In the genomic region with DNA sequence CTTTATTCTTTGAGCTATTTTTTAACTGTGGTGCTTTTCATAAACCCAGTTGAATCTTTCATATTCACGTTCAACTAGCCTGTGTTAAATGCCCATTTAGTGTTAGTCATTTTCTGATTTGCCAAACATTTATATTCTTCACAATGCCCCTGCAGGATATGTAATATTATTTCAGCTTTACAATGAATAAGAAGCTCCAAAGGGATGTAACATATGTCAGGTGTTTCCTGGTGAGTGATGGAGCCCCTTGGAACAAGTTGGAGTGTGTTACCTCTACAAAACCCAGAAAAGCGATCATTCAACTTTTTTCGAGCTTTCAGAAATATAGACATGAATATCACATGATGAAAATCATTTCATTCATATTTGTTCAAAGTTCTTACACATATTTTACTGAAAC, we compare ENCODE assay signal across 26 cellular contexts.
"Had no signal": no experiment of that assay in that cellular context is flagged by ENCODE, and none has a peak within 500 bp of the region (broad histone marks: within the 10 kb centered on the region; RNA-seq: fewer than 3 reads in every experiment).

No MANE protein-coding gene starts in this region.

- H3K9me3 Mint-ChIP-seq: endodermal cell had no signal

- H3K4me1 ChIP-seq: colonic mucosa, esophagus muscularis mucosa, esophagus squamous epithelium, gastrocnemius medialis, gastroesophageal sphincter, heart left ventricle, heart right ventricle had no signal

- H3K27ac ChIP-seq: colonic mucosa, coronary artery, dorsolateral prefrontal cortex, epithelial cell of prostate, esophagus muscularis mucosa, esophagus squamous epithelium, foreskin keratinocyte, gastrocnemius medialis, gastroesophageal sphincter, heart left ventricle, heart right ventricle had no signal

- H3K27ac Mint-ChIP-seq: dendritic cell treated with granulocyte-macrophage colony-stimulating factor and Interleukin-4, amounts not matched to agents 40 ng/mL and 50 ng/mL, for 4 days; effector memory CD8-positive, alpha-beta T cell; endodermal cell had no signal

- H3K27me3 Mint-ChIP-seq: dendritic cell treated with granulocyte-macrophage colony-stimulating factor and Interleukin-4, amounts not matched to agents 40 ng/mL and 50 ng/mL, for 4 days; effector memory CD8-positive, alpha-beta T cell had no signal

- H3K9me3 ChIP-seq: colonic mucosa, esophagus muscularis mucosa, esophagus squamous epithelium, gastrocnemius medialis, gastroesophageal sphincter, heart left ventricle, heart right ventricle had no signal

- DNase-seq: colonic mucosa; cortex of kidney; dorsolateral prefrontal cortex; effector CD4-positive, alpha-beta T cell; effector CD8-positive, alpha-beta T cell; effector memory CD4-positive, alpha-beta T cell; effector memory CD8-positive, alpha-beta T cell; endodermal cell; erythroblast; esophagus squamous epithelium; foreskin fibroblast; foreskin keratinocyte; foreskin melanocyte; gastrocnemius medialis; glutamatergic neuron; head of caudate nucleus; heart left ventricle; heart right ventricle had no signal

- H3K4me1 Mint-ChIP-seq: endodermal cell had no signal

- H3K36me3 ChIP-seq: colonic mucosa, esophagus muscularis mucosa, esophagus squamous epithelium, gastrocnemius medialis, gastroesophageal sphincter, heart left ventricle, heart right ventricle had no signal

- FAIRE-seq: colon, endometrium, frontal cortex had no signal

- H3K4me3 ChIP-seq: colonic mucosa, coronary artery, dorsolateral prefrontal cortex, esophagus muscularis mucosa, esophagus squamous epithelium, gastrocnemius medialis, gastroesophageal sphincter, heart left ventricle, heart right ventricle had no signal

- H3K27me3 ChIP-seq: colonic mucosa, esophagus muscularis mucosa, esophagus squamous epithelium, foreskin keratinocyte, gastrocnemius medialis, gastroesophageal sphincter, heart left ventricle, heart right ventricle had no signal

- H3K4me3 Mint-ChIP-seq: dendritic cell treated with granulocyte-macrophage colony-stimulating factor and Interleukin-4, amounts not matched to agents 40 ng/mL and 50 ng/mL, for 4 days; effector memory CD8-positive, alpha-beta T cell; endodermal cell had no signal
